In genomic region chr1:54861070-54861761, GRCh38 we compare ENCODE assay signal across 13 cellular contexts. TPM values are rescaled to one million over a fixed set of nuclear protein-coding genes. Genes with fewer than 3 reads are reported as not detected.
DNase-seq lines count a peak whose midpoint lies in the region; ATAC-seq, FAIRE-seq and TF ChIP-seq lines count a peak whose summit lies in the region.
"Had no signal": no experiment of that assay in that cellular context is flagged by ENCODE, and none has a peak within 500 bp of the region (broad histone marks: within the 10 kb centered on the region; RNA-seq: fewer than 3 reads in every experiment).

No MANE protein-coding gene starts in this region.

- TF ChIP-seq CTCF in fibroblast of lung (conservative IDR thresholded peaks at IDR 0.05 in 1 of 2, IDR thresholded peaks at IDR 0.05 in 1 of 2; ENCODE audit: low read depth in 1 of 2, low read length in 2 of 2) (no peak), type B pancreatic cell (conservative IDR thresholded peaks at IDR 0.05) (no peak)

- no peaks in the 10 kb centered on the region for H3K27me3 Mint-ChIP-seq in stimulated activated naive CD8-positive, alpha-beta T cell treated with anti-CD3 and anti-CD28 coated beads, Interleukin-15, Interleukin-2, amounts not matched to agents 100 ng/mL and 50 ng/mL, for 24 hours
- H3K27me3 Mint-ChIP-seq in stimulated activated naive CD8-positive, alpha-beta T cell treated with anti-CD3 and anti-CD28 coated beads, Interleukin-15, amount 100 ng/mL, for 72 hours, result no peaks in the 10 kb centered on the region
- H3K27me3 Mint-ChIP-seq in type B pancreatic cell, result no peaks in the 10 kb centered on the region
- H3K27me3 Mint-ChIP-seq in activated T-cell treated with anti-CD3 and anti-CD28 coated beads, Interleukin-2, amount 50 U/mL, for 24 hours, result no peaks in the 10 kb centered on the region

- peak overlapping the region; percentile 47 for H3K27ac ChIP-seq in fibroblast of lung (ENCODE audit: insufficient read depth, low read length)

- no peak overlapping the region for H3K4me3 ChIP-seq in fibroblast of lung (replicated peaks in 1 of 4; ENCODE audit: control extremely low read depth in 1 of 4, insufficient read depth in 1 of 4, low read depth in 3 of 4, low read length in 4 of 4)
- H3K4me3 ChIP-seq: gastrocnemius medialis had no signal

- H3K4me2 ChIP-seq in fibroblast of lung (ENCODE audit: extremely low read depth, insufficient read depth, low read length), result no peak overlapping the region

- no peak overlapping the region for H3K4me3 Mint-ChIP-seq in stimulated activated naive CD8-positive, alpha-beta T cell treated with anti-CD3 and anti-CD28 coated beads, Interleukin-15, Interleukin-2, amounts not matched to agents 100 ng/mL and 50 ng/mL, for 24 hours
- H3K4me3 Mint-ChIP-seq in stimulated activated naive CD8-positive, alpha-beta T cell treated with anti-CD3 and anti-CD28 coated beads, Interleukin-15, amount 100 ng/mL, for 72 hours, result no peak overlapping the region
- peak overlapping the region; percentile 2 for H3K4me3 Mint-ChIP-seq in type B pancreatic cell
- no peak overlapping the region for H3K4me3 Mint-ChIP-seq in activated T-cell treated with anti-CD3 and anti-CD28 coated beads, Interleukin-2, amount 50 U/mL, for 24 hours
- H3K4me3 Mint-ChIP-seq: CD14-positive monocyte, nephron had no signal

- H3K27ac Mint-ChIP-seq in stimulated activated naive CD8-positive, alpha-beta T cell treated with anti-CD3 and anti-CD28 coated beads, Interleukin-15, Interleukin-2, amounts not matched to agents 100 ng/mL and 50 ng/mL, for 24 hours, result peak overlapping the region; percentile 50
- H3K27ac Mint-ChIP-seq in stimulated activated naive CD8-positive, alpha-beta T cell treated with anti-CD3 and anti-CD28 coated beads, Interleukin-15, amount 100 ng/mL, for 72 hours, result no peak overlapping the region
- H3K27ac Mint-ChIP-seq in type B pancreatic cell, result peak overlapping the region; percentile 30
- no peak overlapping the region for H3K27ac Mint-ChIP-seq in activated T-cell treated with anti-CD3 and anti-CD28 coated beads, Interleukin-2, amount 50 U/mL, for 24 hours

- no peaks in the 10 kb centered on the region for H3K79me2 ChIP-seq in fibroblast of lung (ENCODE audit: control insufficient read depth, insufficient read depth, low read length)

- no peak for ATAC-seq in stimulated activated naive CD8-positive, alpha-beta T cell treated with anti-CD3 and anti-CD28 coated beads, Interleukin-15, amount 100 ng/mL, for 72 hours

- no peaks in the 10 kb centered on the region for H3K9me3 ChIP-seq in fibroblast of lung (ENCODE audit: control insufficient read depth, insufficient read depth, low read depth, low read length)
- H3K9me3 ChIP-seq: gastrocnemius medialis had no signal

- peaks cover 26% of the 10 kb centered on the region for H3K36me3 ChIP-seq in fibroblast of lung (ENCODE audit: control insufficient read depth, insufficient read depth, low read length)

- H3K27me3 ChIP-seq in fibroblast of lung (ENCODE audit: control insufficient read depth, insufficient read depth, low read length), result no peaks in the 10 kb centered on the region
- H3K27me3 ChIP-seq: gastrocnemius medialis had no signal

- H3K4me1 Mint-ChIP-seq in stimulated activated naive CD8-positive, alpha-beta T cell treated with anti-CD3 and anti-CD28 coated beads, Interleukin-15, Interleukin-2, amounts not matched to agents 100 ng/mL and 50 ng/mL, for 24 hours (ENCODE audit: low read depth), result peaks cover 13% of the 10 kb centered on the region
- H3K4me1 Mint-ChIP-seq in stimulated activated naive CD8-positive, alpha-beta T cell treated with anti-CD3 and anti-CD28 coated beads, Interleukin-15, amount 100 ng/mL, for 72 hours, result no peaks in the 10 kb centered on the region
- peaks cover 43% of the 10 kb centered on the region for H3K4me1 Mint-ChIP-seq in type B pancreatic cell (ENCODE audit: unreplicated experiment)
- no peaks in the 10 kb centered on the region for H3K4me1 Mint-ChIP-seq in activated T-cell treated with anti-CD3 and anti-CD28 coated beads, Interleukin-2, amount 50 U/mL, for 24 hours (ENCODE audit: low read depth)

- H4K20me1 ChIP-seq in fibroblast of lung (ENCODE audit: control insufficient read depth, extremely low read depth, insufficient read depth, low read length), result no peaks in the 10 kb centered on the region

- peaks cover 19% of the 10 kb centered on the region for H3K4me1 ChIP-seq in fibroblast of lung (ENCODE audit: control insufficient read depth, extremely low read depth, insufficient read depth, low read length)

- H2AFZ ChIP-seq in fibroblast of lung (ENCODE audit: low read length), result no peak overlapping the region

- H3K36me3 Mint-ChIP-seq in stimulated activated naive CD8-positive, alpha-beta T cell treated with anti-CD3 and anti-CD28 coated beads, Interleukin-15, Interleukin-2, amounts not matched to agents 100 ng/mL and 50 ng/mL, for 24 hours (ENCODE audit: low read depth), result peaks cover 60% of the 10 kb centered on the region
- peaks cover 49% of the 10 kb centered on the region for H3K36me3 Mint-ChIP-seq in type B pancreatic cell
- peaks cover 92% of the 10 kb centered on the region for H3K36me3 Mint-ChIP-seq in activated T-cell treated with anti-CD3 and anti-CD28 coated beads, Interleukin-2, amount 50 U/mL, for 24 hours (ENCODE audit: low read depth)

- no peak for DNase-seq in stimulated activated naive CD8-positive, alpha-beta T cell treated with anti-CD3 and anti-CD28 coated beads, Interleukin-15, amount 100 ng/mL, for 72 hours
- DNase-seq in RCC 7860 (ENCODE audit: low spot score), result peak; percentile 91
- DNase-seq in fibroblast of lung (ENCODE audit: low read depth in 2 of 2), result no peak
- DNase-seq in type B pancreatic cell (ENCODE audit: extremely low spot score, unreplicated experiment), result no peak
- no peak for DNase-seq in NCI-H774 (lab: John Stamatoyannopoulos, UW)
- DNase-seq in activated T-cell treated with anti-CD3 and anti-CD28 coated beads, Interleukin-2, amount 50 U/mL, for 24 hours, result no peak
- DNase-seq in activated T-cell treated with anti-CD3 and anti-CD28 coated beads, Interleukin-2, amount 50 U/mL, for 48 hours, result no peak
- DNase-seq: gastrocnemius medialis, NCI-H146, SW 1271 had no signal

- peak; percentile 97 for FAIRE-seq in RCC 7860 (lab: Jason Lieb, UNC)

- H3K9me3 Mint-ChIP-seq in stimulated activated naive CD8-positive, alpha-beta T cell treated with anti-CD3 and anti-CD28 coated beads, Interleukin-15, Interleukin-2, amounts not matched to agents 100 ng/mL and 50 ng/mL, for 24 hours, result no peaks in the 10 kb centered on the region
- no peaks in the 10 kb centered on the region for H3K9me3 Mint-ChIP-seq in stimulated activated naive CD8-positive, alpha-beta T cell treated with anti-CD3 and anti-CD28 coated beads, Interleukin-15, amount 100 ng/mL, for 72 hours
- no peaks in the 10 kb centered on the region for H3K9me3 Mint-ChIP-seq in type B pancreatic cell
- H3K9me3 Mint-ChIP-seq in activated T-cell treated with anti-CD3 and anti-CD28 coated beads, Interleukin-2, amount 50 U/mL, for 24 hours, result no peaks in the 10 kb centered on the region
- H3K9me3 Mint-ChIP-seq: nephron had no signal

- H3K9ac ChIP-seq in fibroblast of lung (ENCODE audit: insufficient read depth, low read length), result no peak overlapping the region

RNA-seq across cellular contexts. Expression of gene DHCR24, which starts 25.8 kb away (rescaled TPM):
- 98.9 and 329 TPM in 2 replicates for total RNA-seq in fibroblast of lung
- 217 and 314 TPM in 2 replicates for polyA plus RNA-seq in fibroblast of lung
- 225 and 293 TPM in 2 replicates for polyA plus RNA-seq in fibroblast of lung (2012)
- polyA minus RNA-seq in fibroblast of lung (ENCODE audit: low replicate concordance), result 1,689 and 1,763 TPM in 2 replicates
- total RNA-seq in type B pancreatic cell (ENCODE audit: low replicate concordance), result 119 and 149 TPM in 2 replicates

Comparison
In these comparisons a context has a peak if more than half of its experiments do, and no peak if none do; other contexts are left out.
1. H3K27ac Mint-ChIP-seq: peak in stimulated activated naive CD8-positive, alpha-beta T cell treated with anti-CD3 and anti-CD28 coated beads, Interleukin-15, Interleukin-2, amounts not matched to agents 100 ng/mL and 50 ng/mL, for 24 hours (single experiment) and type B pancreatic cell (single experiment); none in stimulated activated naive CD8-positive, alpha-beta T cell treated with anti-CD3 and anti-CD28 coated beads, Interleukin-15, amount 100 ng/mL, for 72 hours (0 of 2) and activated T-cell treated with anti-CD3 and anti-CD28 coated beads, Interleukin-2, amount 50 U/mL, for 24 hours (single experiment).